ENCODE assay signal across 1 cellular context in genomic region chr4:138190452-138190858, GRCh38.
TF ChIP-seq lines count a peak whose summit lies in the region.

No MANE protein-coding gene starts in this region.

TF ChIP-seq in GM23338, 12 proteins besides CTCF, POLR2A, EP300 and RAD21 (continued from another document):
- TF ChIP-seq ETS1 (IDR thresholded peaks at IDR 0.05) (no peak), CREB1 (CRISPR knock-in tag; IDR thresholded peaks at IDR 0.05; ENCODE audit: low read depth) (no peak), EZH2phosphoT487 (IDR thresholded peaks at IDR 0.05; ENCODE audit: unreplicated experiment) (no peak), JUNB (IDR thresholded peaks at IDR 0.05; ENCODE audit: unreplicated experiment) (no peak), EZH2 (IDR thresholded peaks at IDR 0.05; ENCODE audit: low read depth, unreplicated experiment) (no peak)
